In the genomic region with DNA sequence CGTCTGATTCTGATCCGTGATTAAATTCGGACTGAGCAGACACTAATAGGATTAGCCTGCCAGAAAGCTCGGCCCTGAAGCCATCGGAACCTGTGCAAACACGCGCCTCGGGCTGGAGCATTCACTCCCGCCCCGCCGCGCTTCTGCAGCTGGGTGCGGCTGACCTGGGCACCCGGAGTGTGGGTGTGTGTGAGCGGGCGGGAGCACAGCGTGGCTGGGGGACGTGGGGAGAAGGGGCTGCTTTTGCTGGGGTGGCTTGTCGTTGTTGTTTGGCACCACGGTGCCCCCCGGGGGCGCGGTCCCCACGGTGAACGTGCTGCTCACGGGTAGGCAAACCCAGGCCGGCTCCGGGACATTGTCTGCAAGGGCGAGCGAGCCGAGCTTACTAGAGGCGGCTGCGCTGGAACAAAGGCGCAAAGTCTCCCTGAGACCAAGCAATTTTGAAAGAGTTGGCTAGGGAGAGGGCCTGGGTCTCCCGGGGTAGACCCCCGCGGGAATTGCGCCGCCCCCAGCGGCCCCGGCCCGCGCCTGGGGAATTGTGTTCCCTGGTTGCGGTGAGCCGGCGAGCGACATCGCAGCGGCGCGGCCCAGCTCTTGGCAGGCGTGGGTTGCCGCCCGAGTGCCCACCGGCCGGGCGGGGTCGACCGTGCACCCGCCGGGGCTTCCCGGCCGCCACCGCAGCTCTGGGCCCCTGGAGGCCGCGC, we compare ENCODE assay signal across 8 cellular contexts. TPM values are rescaled to one million over a fixed set of nuclear protein-coding genes. Genes with fewer than 3 reads are reported as not detected.
DNase-seq lines count a peak whose midpoint lies in the region; ATAC-seq and TF ChIP-seq lines count a peak whose summit lies in the region.

No MANE protein-coding gene starts in this region.

- peak in 1 of 2 donors; percentile 8 for ATAC-seq in left cardiac atrium
- ATAC-seq in GM18858 (IDR thresholded peaks at IDR 0.05; ENCODE audit: unreplicated experiment): no peak

- intact Hi-C loops in left cardiac atrium (cut with DNase I): loop anchor here (10.0 kb wide), 3 partner anchors 120 to 400 kb away; no protein-coding TSS in a partner anchor

- peaks cover 25% of the 10 kb centered on the region for H3K4me1 Mint-ChIP-seq in activated naive CD4-positive, alpha-beta T cell treated with anti-CD3 and anti-CD28 coated beads, Interleukin-2, amount 50 U/mL, for 24 hours
- H3K4me1 Mint-ChIP-seq in progenitor cell of endocrine pancreas (ENCODE audit: low read depth): peaks cover 15% of the 10 kb centered on the region

- peak; percentile 3 for DNase-seq in KG1 (lab: John Stamatoyannopoulos, UW)
- DNase-seq in left cardiac atrium: peak; percentile 44
- no peak for DNase-seq in progenitor cell of endocrine pancreas (ENCODE audit: low spot score, unreplicated experiment)
- DNase-seq in UCSD-AML1 (lab: John Stamatoyannopoulos, UW; ENCODE audit: unreplicated experiment): no peak
- no peak for DNase-seq in GM19240 (ENCODE audit: insufficient read length, low spot score)

- no peak overlapping the region for H3K27ac Mint-ChIP-seq in activated naive CD4-positive, alpha-beta T cell treated with anti-CD3 and anti-CD28 coated beads, Interleukin-2, amount 50 U/mL, for 24 hours
- peak overlapping the region; percentile 20 for H3K27ac Mint-ChIP-seq in progenitor cell of endocrine pancreas

- peak overlapping the region; percentile 30; the same call in 1 of the 2 replicates for H3K27ac ChIP-seq in C4-2B

- H3K27me3 Mint-ChIP-seq in activated naive CD4-positive, alpha-beta T cell treated with anti-CD3 and anti-CD28 coated beads, Interleukin-2, amount 50 U/mL, for 24 hours: peaks cover 14% of the 10 kb centered on the region
- H3K27me3 Mint-ChIP-seq in progenitor cell of endocrine pancreas: peaks cover 31% of the 10 kb centered on the region

- no peak for TF ChIP-seq CTCF in C4-2B (conservative IDR thresholded peaks at IDR 0.05)
- TF ChIP-seq CTCF in progenitor cell of endocrine pancreas (IDR thresholded peaks at IDR 0.05; ENCODE audit: unreplicated experiment): no peak

- H3K9me3 Mint-ChIP-seq in activated naive CD4-positive, alpha-beta T cell treated with anti-CD3 and anti-CD28 coated beads, Interleukin-2, amount 50 U/mL, for 24 hours: no peaks in the 10 kb centered on the region
- peaks cover 11% of the 10 kb centered on the region for H3K9me3 Mint-ChIP-seq in progenitor cell of endocrine pancreas (ENCODE audit: low read depth)

- H3K4me3 Mint-ChIP-seq in activated naive CD4-positive, alpha-beta T cell treated with anti-CD3 and anti-CD28 coated beads, Interleukin-2, amount 50 U/mL, for 24 hours: peak overlapping the region; percentile 63
- peak overlapping the region; percentile 69 for H3K4me3 Mint-ChIP-seq in progenitor cell of endocrine pancreas (ENCODE audit: low read depth)

- H3K36me3 Mint-ChIP-seq in activated naive CD4-positive, alpha-beta T cell treated with anti-CD3 and anti-CD28 coated beads, Interleukin-2, amount 50 U/mL, for 24 hours: no peaks in the 10 kb centered on the region
- H3K36me3 Mint-ChIP-seq in progenitor cell of endocrine pancreas (ENCODE audit: insufficient read depth): no peaks in the 10 kb centered on the region

RNA-seq across cellular contexts. Expression of a gene that starts 1.4 kb away (rescaled TPM):
- total RNA-seq in left cardiac atrium (1 to 10 TPM; 2.7 to 3.2 TPM), progenitor cell of endocrine pancreas (4.4 TPM in 2 replicates)

Comparison
In these comparisons a context has a peak if more than half of its experiments do, and no peak if none do; other contexts are left out.
1. DNase-seq: peak in KG1 (single experiment) and left cardiac atrium (single experiment); none in progenitor cell of endocrine pancreas (single experiment), UCSD-AML1 (single experiment) and GM19240 (single experiment).